ENCODE assay signal across 8 cellular contexts in the genomic region with DNA sequence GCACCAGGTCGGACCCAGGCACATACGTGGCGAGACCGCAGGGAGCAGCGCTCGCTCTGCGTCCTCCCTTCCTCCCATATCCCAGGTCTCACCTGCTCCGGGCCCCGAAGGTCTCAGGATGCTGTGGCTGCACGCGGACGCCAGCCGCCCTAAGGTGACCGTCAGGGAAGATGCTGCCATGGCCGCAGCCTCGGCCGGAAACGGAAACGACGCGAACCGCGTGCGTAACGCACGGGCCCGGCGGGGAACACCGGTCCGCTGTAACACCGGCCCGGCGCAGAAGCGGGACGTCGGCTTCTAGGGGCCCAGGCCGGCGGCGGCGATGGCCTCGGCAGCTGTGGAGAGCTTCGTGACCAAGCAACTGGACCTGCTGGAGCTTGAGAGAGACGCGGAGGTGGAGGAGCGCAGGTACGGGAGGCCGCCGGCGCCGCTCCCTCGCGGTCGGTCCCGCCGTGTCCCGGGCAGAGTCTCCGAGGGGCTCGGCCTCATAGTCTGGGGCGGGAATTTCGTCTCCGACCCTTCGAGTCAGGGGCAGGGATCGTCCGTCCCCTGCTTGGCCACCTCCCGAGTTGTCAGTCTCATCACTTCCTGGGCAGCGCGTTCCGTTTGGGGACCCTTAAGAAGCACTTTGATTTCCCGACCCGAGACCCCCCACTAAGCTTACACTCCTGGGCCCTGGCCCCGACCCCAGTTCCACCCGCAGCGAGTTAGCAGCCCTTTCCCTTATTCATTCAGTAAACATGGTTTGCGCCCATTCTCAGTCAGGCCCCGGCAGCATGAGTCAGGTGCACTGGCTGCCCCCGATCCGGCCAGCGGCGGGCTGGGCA. TPM values are rescaled to one million over a fixed set of nuclear protein-coding genes. Genes with fewer than 3 reads are reported as not detected.
DNase-seq lines count a peak whose midpoint lies in the region; ATAC-seq and TF ChIP-seq lines count a peak whose summit lies in the region.

IGHMBP2 (plus strand) TSS at position 261 of the 827 bp plus-strand sequence; CDS start at position 323, 62 bp downstream.
MRPL21 (minus strand) TSS at position 202 of the 827 bp plus-strand sequence; CDS start at position 180, 22 bp downstream.

- peak; percentile 84 for ATAC-seq in GM21529 (IDR thresholded peaks at IDR 0.05; ENCODE audit: unreplicated experiment)

- peak within 1 kb of the TSS; percentile 61 to 95 for H3K9ac ChIP-seq in stomach smooth muscle (ENCODE audit: low read length in 2 of 2)

- TF ChIP-seq POLR2A in Raji (IDR thresholded peaks at IDR 0.05; ENCODE audit: insufficient read depth, low read depth, low read length) = peak; percentile 99

- peak within 1 kb of the TSS; percentile 94 for H3K27ac Mint-ChIP-seq in neural crest cell (ENCODE audit: unreplicated experiment)

- peak within 1 kb of the TSS; percentile 98 for H3K4me3 Mint-ChIP-seq in neural crest cell

- no peaks in the 10 kb centered on the region for H3K9me3 ChIP-seq in stomach smooth muscle (ENCODE audit: control insufficient read depth in 2 of 2, low read length in 2 of 2)

- no peaks in the 10 kb centered on the region for H3K27me3 ChIP-seq in stomach smooth muscle (ENCODE audit: control insufficient read depth in 1 of 2, insufficient read depth in 2 of 2, low read length in 2 of 2)

- H3K4me3 ChIP-seq in foreskin fibroblast (ENCODE audit: low read depth in 1 of 2, low read length in 2 of 2) (peak within 1 kb of the TSS; percentile 96 to 100), stomach smooth muscle (ENCODE audit: low read length in 2 of 2) (peak within 1 kb of the TSS; percentile 81 to 100)

- no peaks in the 10 kb centered on the region for H3K9me3 Mint-ChIP-seq in neural crest cell

- H3K4me1 ChIP-seq in stomach smooth muscle (ENCODE audit: control insufficient read depth, insufficient read depth, low read length) = peaks cover 19% of the 10 kb centered on the region

- H3K36me3 ChIP-seq in stomach smooth muscle (ENCODE audit: control insufficient read depth in 2 of 2, insufficient read depth in 2 of 2, low read length in 2 of 2) = peaks cover 28% of the 10 kb centered on the region in 2 donors

- no peak for TF ChIP-seq CTCF in foreskin fibroblast (IDR thresholded peaks at IDR 0.05; ENCODE audit: low read depth, low read length)
- no peak for TF ChIP-seq CTCF in neural crest cell (conservative IDR thresholded peaks at IDR 0.05)

- in situ Hi-C loops in KBM-7 (cut with MboI; ENCODE audit: low pct_unique_long_range_greater_than_20kb, low sequenced_read_pairs) = no loop called here

- DNase-seq in DMS53 (lab: John Stamatoyannopoulos, UW) (peak; percentile 96), KBM-7 (peak; percentile 81), foreskin fibroblast (peak; percentile 81 to 95), neural crest cell (ENCODE audit: low read depth, low spot score) (peak; percentile 86)
- DNase-seq in activated effector memory CD4-positive, alpha-beta T cell treated with anti-CD3 and anti-CD28 coated beads, Interleukin-2, amount 50 U/mL, for 16 hours = peak; percentile 94

- peak within 1 kb of the TSS; percentile 84 for H3K27ac ChIP-seq in stomach smooth muscle (ENCODE audit: low read length)

- H3K36me3 Mint-ChIP-seq in neural crest cell (ENCODE audit: low read depth) = peaks cover 2% of the 10 kb centered on the region

- H3K4me1 Mint-ChIP-seq in neural crest cell = peaks cover 30% of the 10 kb centered on the region

- no peaks in the 10 kb centered on the region for H3K27me3 Mint-ChIP-seq in neural crest cell (ENCODE audit: low read depth)

RNA-seq across cellular contexts. Expression of gene IGHMBP2, which starts in this region (rescaled TPM):
- 28.1 and 30.1 TPM in 2 replicates for total RNA-seq in neural crest cell

RNA-seq across cellular contexts. Expression of gene MRPL21, which starts in this region (rescaled TPM):
- 64.4 and 69.0 TPM in 2 replicates for total RNA-seq in neural crest cell

Comparison
In these comparisons a context has a peak if more than half of its experiments do, and no peak if none do; other contexts are left out.
1. Peak in every context shown above with its lines: DNase-seq, ATAC-seq, H3K4me3 ChIP-seq and H3K27ac ChIP-seq.